In the genomic region with DNA sequence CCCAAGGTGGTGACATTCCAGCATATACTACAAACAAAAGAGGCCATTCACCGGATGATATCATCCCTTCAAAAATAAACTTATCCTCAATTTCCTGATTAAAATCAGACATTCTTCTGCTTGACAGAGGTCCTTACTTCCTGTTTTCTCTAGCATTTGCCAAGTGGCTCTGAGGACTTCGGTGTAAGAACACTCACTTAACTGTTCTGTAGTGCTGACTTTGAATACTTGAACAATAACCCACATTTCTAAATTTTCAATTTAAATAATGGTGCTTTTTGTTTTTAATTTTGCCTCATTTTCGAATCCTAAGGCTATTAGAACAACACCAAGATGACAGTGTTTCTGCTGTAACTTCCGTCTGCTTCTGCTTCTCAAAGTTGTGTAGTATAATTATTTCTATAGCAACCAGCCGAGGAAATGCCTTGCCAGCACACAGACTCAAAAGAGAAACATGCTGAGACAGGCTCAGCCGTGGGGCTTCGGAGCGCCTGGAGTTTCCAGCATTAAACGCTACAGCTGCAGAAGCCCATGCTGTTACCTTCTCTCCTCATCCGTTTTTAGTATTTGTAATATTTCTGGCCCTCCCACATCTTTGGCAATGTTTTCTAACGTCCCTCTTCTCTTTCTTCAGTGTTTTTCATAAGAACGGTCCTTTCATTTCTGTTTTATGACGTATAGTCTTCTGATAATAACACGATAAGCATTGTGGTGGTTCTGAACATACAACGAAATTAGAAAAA, we compare ENCODE assay signal across 8 cellular contexts. TPM values are rescaled to one million over a fixed set of nuclear protein-coding genes. Genes with fewer than 3 reads are reported as not detected.
A peak's percentile ranks its signal among the peaks of the same experiment; 100 is the strongest.
DNase-seq lines count a peak whose midpoint lies in the region; ATAC-seq, FAIRE-seq and TF ChIP-seq lines count a peak whose summit lies in the region.

No MANE protein-coding gene starts in this region.

- H3K4me1 Mint-ChIP-seq in Calu3 (ENCODE audit: low read depth, unreplicated experiment), result peaks cover 43% of the 10 kb centered on the region

- CTCF ChIA-PET in Calu3 (lab: Charles Lee) (interaction anchor here (0.8 to 1.0 kb wide), 2 partner anchors 47 to 49 kb away, joined by 3 to 4 read pairs; no protein-coding TSS in a partner anchor), IMR-90 (lab: Yijun Ruan, JAX) (no interaction called here)

- H3K23ac ChIP-seq in IMR-90 (ENCODE audit: low read depth, low read length), result peak overlapping the region; percentile 47; the same call in 1 of the 2 replicates

- DNase-seq in Calu3 (peak; percentile 60), IMR-90 (peak; percentile 85), SK-N-MC (ENCODE audit: low read depth, low spot score) (peak; percentile 93), glomerular visceral epithelial cell (ENCODE audit: extremely low spot score) (peak; percentile 84), pancreas (peak in 5 of 6 donors; percentile 35 to 67 (median 49)), tibial artery (peak; percentile 77 to 81)
- DNase-seq in activated naive CD4-positive, alpha-beta T cell treated with anti-CD3 and anti-CD28 coated beads, Interleukin-2, amount 50 U/mL, for 72 hours (ENCODE audit: low spot score in 2 of 2), result peak; percentile 57 to 63

- peak overlapping the region; percentile 86 for H3K4me3 ChIP-seq in IMR-90 (ENCODE audit: insufficient read depth, low read depth, low read length)
- peak overlapping the region; percentile 90 for H3K4me3 ChIP-seq in SK-N-MC
- peak overlapping the region; percentile 9 to 46 (median 28) for H3K4me3 ChIP-seq in pancreas
- H3K4me3 ChIP-seq in tibial artery, result peak overlapping the region; percentile 54 to 58

- no peaks in the 10 kb centered on the region for H4K20me1 ChIP-seq in IMR-90 (ENCODE audit: insufficient read depth, low read length)

- FAIRE-seq in pancreas (lab: Jason Lieb, UNC), result peak; percentile 92

- peak; percentile 78 for TF ChIP-seq POLR2A in IMR-90 (IDR thresholded peaks at IDR 0.05; ENCODE audit: low read depth, low read length)

- peak overlapping the region; percentile 85 for H3K4me2 ChIP-seq in IMR-90 (ENCODE audit: low read depth, low read length)

- H2BK120ac ChIP-seq in IMR-90 (ENCODE audit: low read depth, low read length), result peak overlapping the region; percentile 84

- TF ChIP-seq CTCF in Calu3 (IDR thresholded peaks at IDR 0.05; ENCODE audit: unreplicated experiment) (no peak), IMR-90 (conservative IDR thresholded peaks at IDR 0.05; ENCODE audit: low read depth, low read length) (no peak), pancreas (IDR thresholded peaks at IDR 0.05) (no peak), tibial artery (IDR thresholded peaks at IDR 0.05) (no peak)

- POLR2A ChIA-PET in IMR-90 (lab: Charles Lee; ENCODE audit: unreplicated experiment), result interaction anchor here (0.5 to 0.9 kb wide), 3 partner anchors 13 to 49 kb away, joined by 3 read pairs; no protein-coding TSS in a partner anchor

- peak overlapping the region; percentile 98 for H3K27ac Mint-ChIP-seq in Calu3 (ENCODE audit: unreplicated experiment)
- H3K27ac Mint-ChIP-seq in activated naive CD4-positive, alpha-beta T cell treated with anti-CD3 and anti-CD28 coated beads, Interleukin-2, amount 50 U/mL, for 72 hours, result peak overlapping the region; percentile 94 to 95

- peaks cover 4% of the 10 kb centered on the region; the same call in 1 of the 2 replicates for H3K4me1 ChIP-seq in IMR-90 (ENCODE audit: control insufficient read depth, insufficient read depth, low read length)
- peaks cover 0 to 14% (median 8%) of the 10 kb centered on the region in 3 donors for H3K4me1 ChIP-seq in pancreas
- H3K4me1 ChIP-seq in tibial artery, result peaks cover 0 to 16% (median 3%) of the 10 kb centered on the region in 4 donors

- H4K5ac ChIP-seq in IMR-90 (ENCODE audit: low read depth, low read length), result peak overlapping the region; percentile 73; the same call in 1 of the 2 replicates

- peak overlapping the region; percentile 40; the same call in 1 of the 2 replicates for H2BK20ac ChIP-seq in IMR-90 (ENCODE audit: low read depth, low read length)

- H3K27ac ChIP-seq in IMR-90 (ENCODE audit: insufficient read depth, low read length) (peak overlapping the region; percentile 30), SK-N-MC (peak overlapping the region; percentile 99), pancreas (peak overlapping the region; percentile 40 to 89 (median 69)), tibial artery (peak overlapping the region; percentile 74 to 78)

- no peaks in the 10 kb centered on the region for H3K36me3 ChIP-seq in IMR-90 (ENCODE audit: control insufficient read depth, insufficient read depth, low read length)
- H3K36me3 ChIP-seq in SK-N-MC (ENCODE audit: insufficient read depth, low read length), result no peaks in the 10 kb centered on the region
- H3K36me3 ChIP-seq in pancreas, result no peaks in the 10 kb centered on the region
- H3K36me3 ChIP-seq in tibial artery, result no peaks in the 10 kb centered on the region

- no peaks in the 10 kb centered on the region for H3K27me3 Mint-ChIP-seq in Calu3 (ENCODE audit: unreplicated experiment)

- TSS peak; percentile 96 for BruUV-seq in Calu3 (replicated peaks; lab: Mats Ljungman, UMichigan)
- no TSS peak for BruUV-seq in IMR-90 (replicated peaks; lab: Mats Ljungman, UMichigan)

- H3K9me1 ChIP-seq in IMR-90 (ENCODE audit: insufficient read depth, low read length), result peaks cover 3% of the 10 kb centered on the region; the same call in 1 of the 2 replicates

- no peaks in the 10 kb centered on the region for H3K9me3 ChIP-seq in IMR-90 (ENCODE audit: control insufficient read depth, insufficient read depth, low read length)
- H3K9me3 ChIP-seq in SK-N-MC (ENCODE audit: low read depth, low read length), result no peaks in the 10 kb centered on the region; the same call in 1 of the 2 replicates
- H3K9me3 ChIP-seq in pancreas, result no peaks in the 10 kb centered on the region
- no peaks in the 10 kb centered on the region for H3K9me3 ChIP-seq in tibial artery

- peak overlapping the region; percentile 82 for H2BK5ac ChIP-seq in IMR-90 (ENCODE audit: low read depth, low read length, poor library complexity, severe bottlenecking)

- H3K79me1 ChIP-seq in IMR-90 (ENCODE audit: low read depth in 1 of 2, low read length in 2 of 2), result no peaks in the 10 kb centered on the region

- H3K9ac ChIP-seq in IMR-90 (ENCODE audit: low read depth, low read length) (peak overlapping the region; percentile 23; the same call in 1 of the 2 replicates), SK-N-MC (ENCODE audit: insufficient read length) (peak overlapping the region; percentile 91)

- peak overlapping the region; percentile 1; the same call in 1 of the 2 replicates for H3K4ac ChIP-seq in IMR-90 (ENCODE audit: low read depth, low read length)

- H2AK5ac ChIP-seq in IMR-90 (ENCODE audit: low read depth, low read length), result no peak overlapping the region

- peak overlapping the region; percentile 62 for H2AFZ ChIP-seq in IMR-90 (replicated peaks; ENCODE audit: low read length, poor library complexity)

- H3K4me3 Mint-ChIP-seq in Calu3 (ENCODE audit: low read depth, unreplicated experiment), result peak overlapping the region; percentile 79

- H2BK15ac ChIP-seq in IMR-90 (ENCODE audit: low read depth, low read length), result peak overlapping the region; percentile 35; the same call in 1 of the 3 replicates

- 4% methylated on average over 4 of the region's 15 CpGs; no CpG with 5 or more reads in 1 of the 2 experiments for WGBS in IMR-90 (ENCODE audit: extremely low coverage in 2 of 2, insufficient read length in 1 of 2), 2 experiments
- 1 to 3% methylated on average over 15 of the region's 15 CpGs for WGBS in pancreas, 2 donors

- H3K9me3 Mint-ChIP-seq in Calu3 (ENCODE audit: low read depth, unreplicated experiment), result no peaks in the 10 kb centered on the region
- H3K9me3 Mint-ChIP-seq in activated naive CD4-positive, alpha-beta T cell treated with anti-CD3 and anti-CD28 coated beads, Interleukin-2, amount 50 U/mL, for 72 hours, result no peaks in the 10 kb centered on the region

- H3K27me3 ChIP-seq in IMR-90 (ENCODE audit: control insufficient read depth, insufficient read depth, low read length), result no peaks in the 10 kb centered on the region
- H3K27me3 ChIP-seq in pancreas, result no peaks in the 10 kb centered on the region
- no peaks in the 10 kb centered on the region for H3K27me3 ChIP-seq in tibial artery

- TF ChIP-seq RAD21 in IMR-90 (IDR thresholded peaks at IDR 0.05; ENCODE audit: low read length), result no peak

- in situ Hi-C loops in IMR-90 (cut with MboI; ENCODE audit: low sequenced_read_pairs), result no loop called here

- H4K91ac ChIP-seq in IMR-90 (ENCODE audit: insufficient read depth, low read depth, low read length), result no peak overlapping the region

- peak overlapping the region; percentile 49; the same call in 1 of the 2 replicates for H3K56ac ChIP-seq in IMR-90 (ENCODE audit: extremely low read depth, insufficient read depth, low read length)

- peak overlapping the region; percentile 19; the same call in 1 of the 2 replicates for H3K14ac ChIP-seq in IMR-90 (replicated peaks; ENCODE audit: low read depth, low read length)

- H3K36me3 Mint-ChIP-seq in Calu3 (ENCODE audit: insufficient read depth, unreplicated experiment), result peaks cover 14% of the 10 kb centered on the region
- H3K36me3 Mint-ChIP-seq in activated naive CD4-positive, alpha-beta T cell treated with anti-CD3 and anti-CD28 coated beads, Interleukin-2, amount 50 U/mL, for 72 hours, result no peaks in the 10 kb centered on the region

- intact Hi-C loops in Calu3 (cut with micrococcal nuclease; ENCODE audit: unreplicated experiment) (no loop called here), IMR-90 (cut with micrococcal nuclease) (loop anchor here (2.0 kb wide), 1 partner anchor 21 kb away; no protein-coding TSS in a partner anchor), pancreas (cut with DNase I) (no loop called here), tibial artery (cut with DNase I; ENCODE audit: low total_unique reads) (no loop called here)

- H3K18ac ChIP-seq in IMR-90 (ENCODE audit: low read depth, low read length), result peak overlapping the region; percentile 93; the same call in 1 of the 2 replicates

- dilution Hi-C loops in IMR-90 (cut with HindIII; ENCODE audit: low sequenced_read_pairs, unreplicated experiment), result no loop called here

- peak overlapping the region in 1 of 2 experiments; percentile 45; a peak in 1 of 4 replicates for H4K8ac ChIP-seq in IMR-90 (ENCODE audit: low read depth in 2 of 2, low read length in 2 of 2)

- ATAC-seq in GM21447 (IDR thresholded peaks at IDR 0.05; ENCODE audit: unreplicated experiment), result peak; percentile 89
- peak; percentile 94 for ATAC-seq in IMR-90 (ENCODE audit: low read depth)
- peak; percentile 92 to 96 for ATAC-seq in activated naive CD4-positive, alpha-beta T cell treated with anti-CD3 and anti-CD28 coated beads, Interleukin-2, amount 50 U/mL, for 72 hours
- peak; percentile 88 to 94 (median 94) for ATAC-seq in pancreas

- H2AK9ac ChIP-seq in IMR-90 (replicated peaks; ENCODE audit: low read depth, low read length, poor library complexity), result no peak overlapping the region

RNA-seq across cellular contexts. Expression of gene ANXA1, which starts 19.5 kb away (rescaled TPM):
- 458 and 526 TPM in 2 replicates for total RNA-seq in Calu3 (2022)
- total RNA-seq in IMR-90 (2012; rRNA removed), result 583 and 637 TPM in 2 replicates
- 465 and 520 TPM in 2 replicates for polyA plus RNA-seq in IMR-90 (2012; rRNA removed)
- polyA plus RNA-seq in IMR-90 (2012; cell fraction: cytosol; rRNA removed), result 66.9 and 122 TPM in 2 replicates
- polyA plus RNA-seq in IMR-90 (2012; cell fraction: nucleus; rRNA removed; ENCODE audit: low replicate concordance), result 22.6 and 233 TPM in 2 replicates
- total RNA-seq in activated naive CD4-positive, alpha-beta T cell treated with anti-CD3 and anti-CD28 coated beads, Interleukin-2, amount 50 U/mL, for 72 hours, result 10 to 100 TPM; 13.9 to 63.1 TPM
- total RNA-seq in pancreas, result 10 to 100 TPM in 3 of 6 donors, 1 to 10 TPM in 3; 4.6 to 36.6 (median 17.7) TPM
- 10 to 100 TPM; 30.4 to 34.2 TPM for polyA plus RNA-seq in pancreas

Comparison
In these comparisons a context has a peak if more than half of its experiments do, and no peak if none do; other contexts are left out.
1. Peak in every context shown above with its lines: DNase-seq, ATAC-seq, H3K4me3 ChIP-seq and H3K27ac ChIP-seq.
2. H3K27ac ChIP-seq: peak in every context shown above with its lines; median percentile 99 in SK-N-MC; 76 in tibial artery; 69 in pancreas; 30 in IMR-90.
3. H3K4me3 ChIP-seq: peak in every context shown above with its lines; median percentile 90 in SK-N-MC; 86 in IMR-90; 56 in tibial artery; 28 in pancreas.